Comparison of ENCODE assay signal across 8 cellular contexts in genomic region chr10:43671659-43672555, GRCh38. TPM values are rescaled to one million over a fixed set of nuclear protein-coding genes. Genes with fewer than 3 reads are reported as not detected.
A peak's percentile ranks its signal among the peaks of the same experiment; 100 is the strongest.
DNase-seq lines count a peak whose midpoint lies in the region; ATAC-seq and TF ChIP-seq lines count a peak whose summit lies in the region.

No MANE protein-coding gene starts in this region.

- peaks cover 3% of the 10 kb centered on the region for H3K9me3 ChIP-seq in neural cell (ENCODE audit: low read length)

- peak; percentile 47 for DNase-seq in activated gamma-delta T cell treated with Interleukin-2 at 50 U/mL for 16 hours
- DNase-seq in activated gamma-delta T cell (lab: John Stamatoyannopoulos, UW), result no peak
- peak; percentile 41 for DNase-seq in NCI-H69 (lab: John Stamatoyannopoulos, UW)
- DNase-seq in activated T-cell treated with anti-CD3 and anti-CD28 coated beads for 4 hours, result peak; percentile 39
- DNase-seq in fibroblast of the aortic adventitia (ENCODE audit: low read depth), result peak; percentile 82

- no peak overlapping the region for H2AFZ ChIP-seq in neural cell (ENCODE audit: low read depth, low read length)

- H3K27me3 ChIP-seq in neural cell (ENCODE audit: insufficient read depth, low read depth, low read length), result peaks cover 3% of the 10 kb centered on the region

- TF ChIP-seq CTCF in fibroblast of the aortic adventitia (IDR thresholded peaks at IDR 0.05; ENCODE audit: insufficient read depth, low read length), result peak; percentile 63
- TF ChIP-seq CTCF in neural cell (IDR thresholded peaks at IDR 0.05; ENCODE audit: poor library complexity, severe bottlenecking), result peak; percentile 96

- H3K4me2 ChIP-seq in neural cell (ENCODE audit: low read length), result no peak overlapping the region

- H3K27ac ChIP-seq in neural cell (ENCODE audit: low read length), result no peak overlapping the region

- TF ChIP-seq EP300 in neural cell (conservative IDR thresholded peaks at IDR 0.05; ENCODE audit: poor library complexity, severe bottlenecking), result no peak

- no peaks in the 10 kb centered on the region for H3K9me2 ChIP-seq in neural cell (ENCODE audit: insufficient read depth, low read length)

- TF ChIP-seq RAD21 in neural cell (conservative IDR thresholded peaks at IDR 0.05), result peak; percentile 97

- H4K20me1 ChIP-seq in neural cell (ENCODE audit: insufficient read depth), result no peaks in the 10 kb centered on the region

- ATAC-seq in HG02973 (IDR thresholded peaks at IDR 0.05; ENCODE audit: unreplicated experiment) (peak; percentile 67), HG02610 (IDR thresholded peaks at IDR 0.05; ENCODE audit: unreplicated experiment) (no peak)

- H3K9ac ChIP-seq in neural cell (ENCODE audit: low read length), result no peak overlapping the region

- H3K79me2 ChIP-seq in neural cell (replicated peaks; ENCODE audit: insufficient read depth, low read length), result no peaks in the 10 kb centered on the region

- H3F3A ChIP-seq in neural cell (ENCODE audit: insufficient read depth, low read length, poor library complexity, severe bottlenecking), result no peaks in the 10 kb centered on the region

- H3K4me3 ChIP-seq in fibroblast of the aortic adventitia (ENCODE audit: low read depth, low read length) (no peak overlapping the region), neural cell (ENCODE audit: low read length) (no peak overlapping the region)

- H3K36me3 ChIP-seq in neural cell (ENCODE audit: insufficient read depth, low read length), result no peaks in the 10 kb centered on the region

TF ChIP-seq in neural cell, 6 proteins besides CTCF, POLR2A, EP300 and RAD21:
- TF ChIP-seq POLR2AphosphoS5 (IDR thresholded peaks at IDR 0.05), result no peak
- TF ChIP-seq SMC3 (conservative IDR thresholded peaks at IDR 0.05; ENCODE audit: poor library complexity), result peak; percentile 97
- no peak for TF ChIP-seq TAF1 (IDR thresholded peaks at IDR 0.05; ENCODE audit: low read depth)
- TF ChIP-seq REST (IDR thresholded peaks at IDR 0.05; ENCODE audit: borderline replicate concordance), result no peak

RNA-seq across cellular contexts. Expression of gene ZNF32, which starts 23.2 kb away (rescaled TPM):
- 40.2 and 65.3 TPM in 2 replicates for total RNA-seq in fibroblast of the aortic adventitia (ENCODE audit: low replicate concordance)
- polyA plus RNA-seq in neural cell, result 162 and 175 TPM in 2 replicates
- polyA minus RNA-seq in neural cell, result 47.2 and 51.2 TPM in 2 replicates
